In genomic region chr2:139155991-139156390, GRCh38 we compare ENCODE assay signal across 2 cellular contexts.
TF ChIP-seq lines count a peak whose summit lies in the region.

No MANE protein-coding gene starts in this region.

TF ChIP-seq in GM23338, 12 proteins besides CTCF, POLR2A, EP300 and RAD21 (continued from another document):
- TF ChIP-seq STAT1 (IDR thresholded peaks at IDR 0.05; ENCODE audit: unreplicated experiment) (no peak), ZNF462 (CRISPR knock-in tag; IDR thresholded peaks at IDR 0.05) (no peak), JUNB (IDR thresholded peaks at IDR 0.05; ENCODE audit: unreplicated experiment) (no peak)

TF ChIP-seq in WTC11, 78 proteins besides CTCF, POLR2A, EP300 and RAD21:
- TF ChIP-seq, protein P1, sequence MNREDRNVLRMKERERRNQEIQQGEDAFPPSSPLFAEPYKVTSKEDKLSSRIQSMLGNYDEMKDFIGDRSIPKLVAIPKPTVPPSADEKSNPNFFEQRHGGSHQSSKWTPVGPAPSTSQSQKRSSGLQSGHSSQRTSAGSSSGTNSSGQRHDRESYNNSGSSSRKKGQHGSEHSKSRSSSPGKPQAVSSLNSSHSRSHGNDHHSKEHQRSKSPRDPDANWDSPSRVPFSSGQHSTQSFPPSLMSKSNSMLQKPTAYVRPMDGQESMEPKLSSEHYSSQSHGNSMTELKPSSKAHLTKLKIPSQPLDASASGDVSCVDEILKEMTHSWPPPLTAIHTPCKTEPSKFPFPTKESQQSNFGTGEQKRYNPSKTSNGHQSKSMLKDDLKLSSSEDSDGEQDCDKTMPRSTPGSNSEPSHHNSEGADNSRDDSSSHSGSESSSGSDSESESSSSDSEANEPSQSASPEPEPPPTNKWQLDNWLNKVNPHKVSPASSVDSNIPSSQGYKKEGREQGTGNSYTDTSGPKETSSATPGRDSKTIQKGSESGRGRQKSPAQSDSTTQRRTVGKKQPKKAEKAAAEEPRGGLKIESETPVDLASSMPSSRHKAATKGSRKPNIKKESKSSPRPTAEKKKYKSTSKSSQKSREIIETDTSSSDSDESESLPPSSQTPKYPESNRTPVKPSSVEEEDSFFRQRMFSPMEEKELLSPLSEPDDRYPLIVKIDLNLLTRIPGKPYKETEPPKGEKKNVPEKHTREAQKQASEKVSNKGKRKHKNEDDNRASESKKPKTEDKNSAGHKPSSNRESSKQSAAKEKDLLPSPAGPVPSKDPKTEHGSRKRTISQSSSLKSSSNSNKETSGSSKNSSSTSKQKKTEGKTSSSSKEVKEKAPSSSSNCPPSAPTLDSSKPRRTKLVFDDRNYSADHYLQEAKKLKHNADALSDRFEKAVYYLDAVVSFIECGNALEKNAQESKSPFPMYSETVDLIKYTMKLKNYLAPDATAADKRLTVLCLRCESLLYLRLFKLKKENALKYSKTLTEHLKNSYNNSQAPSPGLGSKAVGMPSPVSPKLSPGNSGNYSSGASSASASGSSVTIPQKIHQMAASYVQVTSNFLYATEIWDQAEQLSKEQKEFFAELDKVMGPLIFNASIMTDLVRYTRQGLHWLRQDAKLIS (CRISPR knock-in tag; IDR thresholded peaks at IDR 0.05; ENCODE audit: borderline replicate concordance): no peak
